In the genomic region with DNA sequence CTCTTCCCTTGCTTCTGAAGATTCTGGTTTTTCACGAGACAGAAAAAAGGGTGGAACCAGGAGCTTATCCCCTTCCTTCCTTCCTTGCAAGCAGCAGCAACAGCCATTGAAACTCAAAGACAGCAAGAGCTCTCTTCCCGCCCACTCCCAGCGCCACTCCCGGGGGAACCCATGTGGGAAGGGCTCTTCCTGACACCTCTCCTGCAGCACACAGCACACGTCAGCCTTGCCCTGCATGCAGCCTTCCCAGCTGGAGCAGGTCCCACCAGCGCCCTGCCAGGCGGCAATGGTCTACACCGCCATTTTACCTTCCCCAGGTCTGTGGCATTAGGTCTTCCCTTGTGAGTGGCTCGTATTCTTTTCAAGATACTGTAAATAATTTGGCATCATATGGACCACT, we compare ENCODE assay signal across 21 cellular contexts.
DNase-seq lines count a peak whose midpoint lies in the region; ATAC-seq, FAIRE-seq and TF ChIP-seq lines count a peak whose summit lies in the region.
"Had no signal": no experiment of that assay in that cellular context is flagged by ENCODE, and none has a peak within 500 bp of the region (broad histone marks: within the 10 kb centered on the region; RNA-seq: fewer than 3 reads in every experiment).

No MANE protein-coding gene starts in this region.

- TF ChIP-seq POLR2A in H1 (IDR thresholded peaks at IDR 0.05; ENCODE audit: control extremely low read depth in 1 of 2, low read depth in 2 of 2, low read length in 2 of 2) (no peak), esophagus squamous epithelium (IDR thresholded peaks at IDR 0.05) (no peak)

- intact Hi-C loops in heart right ventricle (cut with DNase I): no loop called here
- intact Hi-C loops in cardiac septum (cut with DNase I): no loop called here
- intact Hi-C loops in esophagus squamous epithelium (cut with DNase I): no loop called here

- no peak overlapping the region for H4K8ac ChIP-seq in H1 (ENCODE audit: extremely low read depth, insufficient read depth, low read length)
- no peak overlapping the region for H4K8ac ChIP-seq in trophoblast cell (ENCODE audit: low read depth, low read length)

- TF ChIP-seq CTCF in heart right ventricle (IDR thresholded peaks at IDR 0.05): no peak
- no peak for TF ChIP-seq CTCF in H1 (IDR thresholded peaks at IDR 0.05; ENCODE audit: control extremely low read depth in 1 of 3, insufficient read depth in 1 of 3, low read depth in 1 of 3, low read length in 3 of 3)
- no peak for TF ChIP-seq CTCF in esophagus squamous epithelium (IDR thresholded peaks at IDR 0.05)

- DNase-seq in heart right ventricle: peak in 1 of 2 donors; percentile 36
- DNase-seq in cardiac septum (ENCODE audit: low spot score): no peak
- peak; percentile 64 for DNase-seq in Daoy (ENCODE audit: low read depth)
- DNase-seq in H1 (ENCODE audit: low read depth in 1 of 2, low spot score in 2 of 2): no peak
- no peak for DNase-seq in trophoblast cell
- no peak for DNase-seq in esophagus squamous epithelium (lab: John Stamatoyannopoulos, UW)
- no peak for DNase-seq in NCI-H446 (lab: John Stamatoyannopoulos, UW)
- no peak for DNase-seq in hypothalamus (lab: John Stamatoyannopoulos, UW)
- DNase-seq: 8988T; ACHN; CD8-positive, alpha-beta T cell; COR-L47; DMS153; DMS79 treated with DMSO at 0.1 percent for 48 hours; GDM1; GOT3; HCEC 1CT; HFFc6 had no signal

- H2BK15ac ChIP-seq in H1 (ENCODE audit: low read length): no peak overlapping the region

- H2AFZ ChIP-seq in H1 (ENCODE audit: low read length) (no peak overlapping the region), trophoblast cell (ENCODE audit: insufficient read depth, low read length, poor library complexity) (no peak overlapping the region)

- POLR2A ChIA-PET in H1 (lab: Charles Lee; ENCODE audit: partially characterized antibody): no interaction called here

- H3K27ac ChIP-seq in heart right ventricle: peak overlapping the region in 1 of 10 donors; percentile 48
- H3K27ac ChIP-seq in H1 (ENCODE audit: low read depth, low read length): no peak overlapping the region
- no peak overlapping the region for H3K27ac ChIP-seq in trophoblast cell (ENCODE audit: low read depth, low read length)
- H3K27ac ChIP-seq in esophagus squamous epithelium: no peak overlapping the region

- H2AK5ac ChIP-seq in H1 (ENCODE audit: low read depth, low read length) (no peak overlapping the region), trophoblast cell (ENCODE audit: low read length) (no peak overlapping the region)

- no peak overlapping the region for H4K91ac ChIP-seq in H1 (replicated peaks; ENCODE audit: insufficient read length, low read length)
- no peak overlapping the region for H4K91ac ChIP-seq in trophoblast cell (ENCODE audit: low read depth, low read length)

- no peak overlapping the region for H3K4ac ChIP-seq in H1 (replicated peaks; ENCODE audit: insufficient read length, low read depth, low read length)
- H3K4ac ChIP-seq in trophoblast cell (ENCODE audit: low read depth, low read length): no peak overlapping the region

- H3K18ac ChIP-seq in H1 (ENCODE audit: extremely low read depth, low read length) (no peak overlapping the region), trophoblast cell (ENCODE audit: low read length) (no peak overlapping the region)

- no peaks in the 10 kb centered on the region; the same call in 1 of the 2 replicates for H3K79me1 ChIP-seq in H1 (ENCODE audit: low read depth, low read length)
- no peaks in the 10 kb centered on the region for H3K79me1 ChIP-seq in trophoblast cell (ENCODE audit: low read length)

- H3K23ac ChIP-seq in H1 (ENCODE audit: insufficient read length) (no peak overlapping the region), trophoblast cell (ENCODE audit: low read length) (no peak overlapping the region)

- H3K36me3 ChIP-seq in heart right ventricle (no peaks in the 10 kb centered on the region), H1 (ENCODE audit: control insufficient read depth in 2 of 4, insufficient read depth in 4 of 4, low read length in 3 of 4) (no peaks in the 10 kb centered on the region), trophoblast cell (ENCODE audit: control insufficient read depth in 1 of 2, insufficient read depth in 2 of 2, low read length in 2 of 2) (peaks cover 0 to 1% of the 10 kb centered on the region in 2 experiments), esophagus squamous epithelium (no peaks in the 10 kb centered on the region)

- no peak overlapping the region for H4K12ac ChIP-seq in trophoblast cell (ENCODE audit: low read depth, low read length)

- H3K9ac ChIP-seq in H1 (replicated peaks in 1 of 4; ENCODE audit: extremely low read depth in 1 of 4, low read depth in 3 of 4, low read length in 3 of 4) (no peak overlapping the region), trophoblast cell (ENCODE audit: low read length) (peak overlapping the region; percentile 70)

- no peak for FAIRE-seq in H1 (lab: Jason Lieb, UNC)
- FAIRE-seq: D721Med, HepG2, HTR-8/SVneo had no signal

- no peaks in the 10 kb centered on the region for H3K23me2 ChIP-seq in H1 (ENCODE audit: low read depth, low read length)

- H3K9me3 ChIP-seq in heart right ventricle (peaks cover 0 to 8% (median 0%) of the 10 kb centered on the region in 11 donors), H1 (ENCODE audit: insufficient read depth in 2 of 2, low read depth in 1 of 2, low read length in 1 of 2) (no peaks in the 10 kb centered on the region), trophoblast cell (ENCODE audit: insufficient read depth, low read depth, low read length) (no peaks in the 10 kb centered on the region), esophagus squamous epithelium (peaks cover 0 to 5% (median 3%) of the 10 kb centered on the region in 3 donors)

- H3K4me1 ChIP-seq in heart right ventricle (peaks cover 0 to 31% (median 18%) of the 10 kb centered on the region in 9 donors), H1 (replicated peaks in 1 of 4; ENCODE audit: control insufficient read depth in 3 of 4, insufficient read depth in 4 of 4, low read length in 3 of 4) (peaks cover 0 to 2% (median 0%) of the 10 kb centered on the region in 4 experiments; a peak in 2 of 7 replicates), trophoblast cell (ENCODE audit: control insufficient read depth in 1 of 2, insufficient read depth in 2 of 2, low read length in 2 of 2) (no peaks in the 10 kb centered on the region), esophagus squamous epithelium (peaks cover 0 to 10% (median 0%) of the 10 kb centered on the region in 3 donors)

- ATAC-seq in heart right ventricle: peak in 7 of 8 donors; percentile 47 to 73 (median 59)
- ATAC-seq: CD8-positive, alpha-beta T cell; HepG2 had no signal

- no peak overlapping the region for H3K4me3 ChIP-seq in heart right ventricle
- no peak overlapping the region for H3K4me3 ChIP-seq in H1 (ENCODE audit: extremely low read depth in 1 of 4, insufficient read depth in 2 of 4, low read depth in 3 of 4, low read length in 4 of 4)
- no peak overlapping the region for H3K4me3 ChIP-seq in trophoblast cell (ENCODE audit: low read depth, low read length)
- H3K4me3 ChIP-seq in esophagus squamous epithelium: no peak overlapping the region

- H2BK20ac ChIP-seq in H1 (ENCODE audit: low read length): no peak overlapping the region

- H4K5ac ChIP-seq in H1 (ENCODE audit: insufficient read length, low read depth, low read length): no peak overlapping the region

- H2BK12ac ChIP-seq in H1 (ENCODE audit: low read depth, low read length) (no peak overlapping the region), trophoblast cell (ENCODE audit: low read length) (no peak overlapping the region)

- CTCF ChIA-PET in H1 (lab: Charles Lee; ENCODE audit: partially characterized antibody): interaction anchor here (3.7 kb wide), 1 partner anchor 30 kb away, joined by 17 read pairs; no protein-coding TSS in a partner anchor

- no peak overlapping the region for H3K14ac ChIP-seq in H1 (ENCODE audit: insufficient read length)
- no peak overlapping the region for H3K14ac ChIP-seq in trophoblast cell (ENCODE audit: low read length)

- TF ChIP-seq EP300 in H1 (IDR thresholded peaks at IDR 0.05; ENCODE audit: borderline replicate concordance in 1 of 2, low read depth in 2 of 2, low read length in 2 of 2): no peak

- no peak overlapping the region for H3K56ac ChIP-seq in H1 (replicated peaks; ENCODE audit: insufficient read length, low read depth, low read length)

- H3K27me3 ChIP-seq in heart right ventricle: no peaks in the 10 kb centered on the region
- H3K27me3 ChIP-seq in H1 (replicated peaks in 1 of 4; ENCODE audit: control insufficient read depth in 3 of 4, extremely low read depth in 1 of 4, insufficient read depth in 3 of 4, low read length in 3 of 4): no peaks in the 10 kb centered on the region
- no peaks in the 10 kb centered on the region for H3K27me3 ChIP-seq in trophoblast cell (ENCODE audit: insufficient read depth, low read length)
- no peaks in the 10 kb centered on the region for H3K27me3 ChIP-seq in esophagus squamous epithelium

- H2BK120ac ChIP-seq in H1 (replicated peaks; ENCODE audit: low read depth, low read length): no peak overlapping the region
- no peak overlapping the region for H2BK120ac ChIP-seq in trophoblast cell (ENCODE audit: insufficient read depth, low read length, poor library complexity)

- no peak overlapping the region for H2BK5ac ChIP-seq in H1 (ENCODE audit: low read depth, low read length)
- H2BK5ac ChIP-seq in trophoblast cell (ENCODE audit: low read depth, low read length, poor library complexity): no peak overlapping the region

- no peak for TF ChIP-seq RAD21 in H1 (IDR thresholded peaks at IDR 0.05 in 1 of 2, conservative IDR thresholded peaks at IDR 0.05 in 1 of 2; ENCODE audit: low read depth in 2 of 2, low read length in 2 of 2)

- WGBS in heart right ventricle, 2 donors: 67 to 71% methylated on average over 9 of the region's 9 CpGs
- 86% methylated on average over 9 of the region's 9 CpGs; no CpG with 5 or more reads in 1 of the 2 experiments for WGBS in H1 (ENCODE audit: extremely low coverage in 1 of 2, insufficient coverage in 1 of 2, insufficient read length in 1 of 2, insufficient replicate concordance in 2 of 2, low coverage in 1 of 2, low lambda C conversion rate in 2 of 2, missing lambda C conversion rate in 1 of 2), 2 experiments
- no CpG with 5 or more reads among the region's 9 CpGs for WGBS in trophoblast cell (ENCODE audit: extremely low coverage, insufficient coverage, insufficient read length)
- 93 to 97% methylated on average over 5 to 7 of the region's 9 CpGs for WGBS in esophagus squamous epithelium, 2 donors

- H3K4me2 ChIP-seq in H1 (ENCODE audit: insufficient read depth in 1 of 2, low read depth in 2 of 2, low read length in 2 of 2): no peak overlapping the region
- H3K4me2 ChIP-seq in trophoblast cell (ENCODE audit: low read length): no peak overlapping the region

- no peaks in the 10 kb centered on the region for H4K20me1 ChIP-seq in H1 (replicated peaks in 1 of 2; ENCODE audit: control insufficient read depth in 1 of 2, insufficient read depth in 2 of 2, low read length in 2 of 2)

- H3K79me2 ChIP-seq in H1 (ENCODE audit: control insufficient read depth in 1 of 2, insufficient read depth in 2 of 2, low read length in 2 of 2): no peaks in the 10 kb centered on the region
- H3K79me2 ChIP-seq in trophoblast cell (ENCODE audit: control insufficient read depth, insufficient read depth, low read length, poor library complexity): no peaks in the 10 kb centered on the region

TF ChIP-seq in H1, 55 proteins besides CTCF, POLR2A, EP300 and RAD21 (continues in another document):
- TF ChIP-seq KDM5A (IDR thresholded peaks at IDR 0.05; ENCODE audit: low read length): no peak
